Comparison of ENCODE assay signal across 1 cellular context in the genomic region with DNA sequence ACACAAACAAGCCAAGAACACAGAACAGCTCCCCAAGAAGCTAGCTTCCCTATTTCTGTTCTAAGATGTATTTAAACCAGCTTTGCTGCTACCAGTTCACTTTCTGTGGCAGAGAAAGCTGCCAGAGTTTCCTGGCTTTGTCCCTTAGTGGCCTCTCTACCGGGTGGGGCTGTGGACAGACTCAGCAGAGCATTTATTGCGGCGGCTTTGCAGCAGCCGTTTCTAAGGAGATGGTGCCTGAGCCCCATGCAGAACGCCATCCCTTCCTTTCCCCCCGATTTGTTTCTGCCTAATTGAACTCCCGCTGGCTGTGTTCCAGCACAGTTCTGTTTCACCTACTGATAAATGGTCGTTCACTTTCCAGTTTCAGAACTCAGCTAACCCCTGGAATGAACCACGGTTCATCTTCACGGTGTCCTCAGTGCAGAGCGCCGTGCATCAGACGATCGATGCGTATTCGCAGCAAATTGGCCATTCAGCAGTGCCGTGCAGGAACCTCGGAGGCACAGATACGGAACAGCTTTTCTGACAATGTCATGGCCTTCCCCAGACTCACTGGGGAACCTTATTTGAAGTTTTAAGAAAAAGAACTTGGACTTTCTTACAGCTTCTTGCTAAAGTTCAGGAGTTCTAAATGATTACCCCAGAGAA.
TF ChIP-seq lines count a peak whose summit lies in the region.

No MANE protein-coding gene starts in this region.

TF ChIP-seq in HepG2, 621 proteins besides CTCF, POLR2A, EP300 and RAD21 (continued from another document):
- TF ChIP-seq, protein P1, sequence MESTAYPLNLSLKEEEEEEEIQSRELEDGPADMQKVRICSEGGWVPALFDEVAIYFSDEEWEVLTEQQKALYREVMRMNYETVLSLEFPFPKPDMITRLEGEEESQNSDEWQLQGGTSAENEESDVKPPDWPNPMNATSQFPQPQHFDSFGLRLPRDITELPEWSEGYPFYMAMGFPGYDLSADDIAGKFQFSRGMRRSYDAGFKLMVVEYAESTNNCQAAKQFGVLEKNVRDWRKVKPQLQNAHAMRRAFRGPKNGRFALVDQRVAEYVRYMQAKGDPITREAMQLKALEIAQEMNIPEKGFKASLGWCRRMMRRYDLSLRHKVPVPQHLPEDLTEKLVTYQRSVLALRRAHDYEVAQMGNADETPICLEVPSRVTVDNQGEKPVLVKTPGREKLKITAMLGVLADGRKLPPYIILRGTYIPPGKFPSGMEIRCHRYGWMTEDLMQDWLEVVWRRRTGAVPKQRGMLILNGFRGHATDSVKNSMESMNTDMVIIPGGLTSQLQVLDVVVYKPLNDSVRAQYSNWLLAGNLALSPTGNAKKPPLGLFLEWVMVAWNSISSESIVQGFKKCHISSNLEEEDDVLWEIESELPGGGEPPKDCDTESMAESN (CRISPR knock-in tag; conservative IDR thresholded peaks at IDR 0.05), result no peak
- TF ChIP-seq NCOA2 (CRISPR knock-in tag; IDR thresholded peaks at IDR 0.05) (no peak), ADNP (CRISPR knock-in tag; IDR thresholded peaks at IDR 0.05) (no peak), RXRB (CRISPR knock-in tag; IDR thresholded peaks at IDR 0.05; ENCODE audit: borderline replicate concordance) (no peak), ZNF234 (CRISPR knock-in tag; conservative IDR thresholded peaks at IDR 0.05) (no peak), ZMYM2 (CRISPR knock-in tag; IDR thresholded peaks at IDR 0.05) (no peak), ZNF883 (CRISPR knock-in tag; IDR thresholded peaks at IDR 0.05; ENCODE audit: not compliant biosample characterization) (no peak), SAFB2 (CRISPR knock-in tag; IDR thresholded peaks at IDR 0.05; ENCODE audit: borderline replicate concordance, low read depth) (no peak), ZIK1 (CRISPR knock-in tag; IDR thresholded peaks at IDR 0.05; ENCODE audit: borderline replicate concordance, low read depth) (no peak), GFI1 (CRISPR knock-in tag; IDR thresholded peaks at IDR 0.05; ENCODE audit: borderline replicate concordance) (no peak), KMT2A (CRISPR knock-in tag; IDR thresholded peaks at IDR 0.05) (no peak), NFATC3 (CRISPR knock-in tag; IDR thresholded peaks at IDR 0.05) (no peak)
- TF ChIP-seq, protein P2, sequence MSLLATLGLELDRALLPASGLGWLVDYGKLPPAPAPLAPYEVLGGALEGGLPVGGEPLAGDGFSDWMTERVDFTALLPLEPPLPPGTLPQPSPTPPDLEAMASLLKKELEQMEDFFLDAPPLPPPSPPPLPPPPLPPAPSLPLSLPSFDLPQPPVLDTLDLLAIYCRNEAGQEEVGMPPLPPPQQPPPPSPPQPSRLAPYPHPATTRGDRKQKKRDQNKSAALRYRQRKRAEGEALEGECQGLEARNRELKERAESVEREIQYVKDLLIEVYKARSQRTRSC (CRISPR knock-in tag; IDR thresholded peaks at IDR 0.05; ENCODE audit: low read depth), result no peak
- TF ChIP-seq, protein P3, sequence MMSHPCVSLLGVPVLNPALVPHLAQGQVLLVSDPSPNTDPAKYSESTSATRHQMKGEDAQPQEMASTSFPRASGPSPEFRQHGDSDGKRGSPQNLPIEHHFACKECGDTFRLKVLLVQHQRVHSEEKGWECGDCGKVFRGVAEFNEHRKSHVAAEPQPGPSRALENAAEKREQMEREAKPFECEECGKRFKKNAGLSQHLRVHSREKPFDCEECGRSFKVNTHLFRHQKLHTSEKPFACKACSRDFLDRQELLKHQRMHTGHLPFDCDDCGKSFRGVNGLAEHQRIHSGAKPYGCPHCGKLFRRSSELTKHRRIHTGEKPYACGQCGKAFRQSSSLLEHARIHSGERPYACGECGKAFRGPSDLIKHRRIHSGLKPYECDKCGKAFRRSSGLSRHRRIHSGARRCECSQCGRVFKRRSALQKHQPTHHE (CRISPR knock-in tag; IDR thresholded peaks at IDR 0.05; ENCODE audit: borderline replicate concordance), result no peak
- TF ChIP-seq, protein P4, sequence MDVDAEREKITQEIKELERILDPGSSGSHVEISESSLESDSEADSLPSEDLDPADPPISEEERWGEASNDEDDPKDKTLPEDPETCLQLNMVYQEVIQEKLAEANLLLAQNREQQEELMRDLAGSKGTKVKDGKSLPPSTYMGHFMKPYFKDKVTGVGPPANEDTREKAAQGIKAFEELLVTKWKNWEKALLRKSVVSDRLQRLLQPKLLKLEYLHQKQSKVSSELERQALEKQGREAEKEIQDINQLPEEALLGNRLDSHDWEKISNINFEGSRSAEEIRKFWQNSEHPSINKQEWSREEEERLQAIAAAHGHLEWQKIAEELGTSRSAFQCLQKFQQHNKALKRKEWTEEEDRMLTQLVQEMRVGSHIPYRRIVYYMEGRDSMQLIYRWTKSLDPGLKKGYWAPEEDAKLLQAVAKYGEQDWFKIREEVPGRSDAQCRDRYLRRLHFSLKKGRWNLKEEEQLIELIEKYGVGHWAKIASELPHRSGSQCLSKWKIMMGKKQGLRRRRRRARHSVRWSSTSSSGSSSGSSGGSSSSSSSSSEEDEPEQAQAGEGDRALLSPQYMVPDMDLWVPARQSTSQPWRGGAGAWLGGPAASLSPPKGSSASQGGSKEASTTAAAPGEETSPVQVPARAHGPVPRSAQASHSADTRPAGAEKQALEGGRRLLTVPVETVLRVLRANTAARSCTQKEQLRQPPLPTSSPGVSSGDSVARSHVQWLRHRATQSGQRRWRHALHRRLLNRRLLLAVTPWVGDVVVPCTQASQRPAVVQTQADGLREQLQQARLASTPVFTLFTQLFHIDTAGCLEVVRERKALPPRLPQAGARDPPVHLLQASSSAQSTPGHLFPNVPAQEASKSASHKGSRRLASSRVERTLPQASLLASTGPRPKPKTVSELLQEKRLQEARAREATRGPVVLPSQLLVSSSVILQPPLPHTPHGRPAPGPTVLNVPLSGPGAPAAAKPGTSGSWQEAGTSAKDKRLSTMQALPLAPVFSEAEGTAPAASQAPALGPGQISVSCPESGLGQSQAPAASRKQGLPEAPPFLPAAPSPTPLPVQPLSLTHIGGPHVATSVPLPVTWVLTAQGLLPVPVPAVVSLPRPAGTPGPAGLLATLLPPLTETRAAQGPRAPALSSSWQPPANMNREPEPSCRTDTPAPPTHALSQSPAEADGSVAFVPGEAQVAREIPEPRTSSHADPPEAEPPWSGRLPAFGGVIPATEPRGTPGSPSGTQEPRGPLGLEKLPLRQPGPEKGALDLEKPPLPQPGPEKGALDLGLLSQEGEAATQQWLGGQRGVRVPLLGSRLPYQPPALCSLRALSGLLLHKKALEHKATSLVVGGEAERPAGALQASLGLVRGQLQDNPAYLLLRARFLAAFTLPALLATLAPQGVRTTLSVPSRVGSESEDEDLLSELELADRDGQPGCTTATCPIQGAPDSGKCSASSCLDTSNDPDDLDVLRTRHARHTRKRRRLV (CRISPR knock-in tag; IDR thresholded peaks at IDR 0.05), result no peak
